In genomic region chr2:6523476-6523875, GRCh38 we compare ENCODE assay signal across 21 cellular contexts.
"Had no signal": no experiment of that assay in that cellular context is flagged by ENCODE, and none has a peak within 500 bp of the region (broad histone marks: within the 10 kb centered on the region; RNA-seq: fewer than 3 reads in every experiment).

No MANE protein-coding gene starts in this region.

- H3K27ac ChIP-seq: hepatocyte, suprapubic skin, thyroid gland, upper lobe of left lung, uterus had no signal

- H3K9me3 ChIP-seq: mucosa of descending colon, suprapubic skin, thyroid gland, upper lobe of left lung, uterus had no signal

- DNase-seq: dermis blood vessel endothelial cell; erythroblast; foreskin melanocyte; head of caudate nucleus; mammary epithelial cell; mucosa of descending colon; naive thymus-derived CD8-positive, alpha-beta T cell; posterior cingulate gyrus; right cardiac atrium; small intestine; stimulated activated CD4-positive, alpha-beta T cell treated with anti-CD3 and anti-CD28 coated beads, Interleukin-2, amount 100 ng/mL, for 48 hours; stimulated activated CD8-positive, alpha-beta memory T cell treated with anti-CD3 and anti-CD28 coated beads, Interleukin-4, amount 100 ng/mL, for 48 hours; stimulated activated naive CD8-positive, alpha-beta T cell treated with anti-CD3 and anti-CD28 coated beads, Interleukin-15, Interleukin-2, amounts not matched to agents 100 U/mL and 50 U/mL, for 24 hours; thyroid gland; upper lobe of left lung; uterus had no signal

- ATAC-seq: left lobe of liver; mucosa of descending colon; naive thymus-derived CD8-positive, alpha-beta T cell; right cardiac atrium; stimulated activated effector memory CD8-positive, alpha-beta T cell treated with anti-CD3 and anti-CD28 coated beads, Interleukin-12 subunit alpha, Interleukin-12 subunit beta, amount 100 ng/mL, for 72 hours; stimulated activated naive CD8-positive, alpha-beta T cell treated with anti-CD3 and anti-CD28 coated beads, Interleukin-15, Interleukin-2, amounts not matched to agents 100 U/mL and 50 U/mL, for 24 hours had no signal

- H3K27me3 ChIP-seq: hepatocyte, suprapubic skin, thyroid gland, upper lobe of left lung, uterus had no signal

- H3K36me3 ChIP-seq: suprapubic skin, thyroid gland, upper lobe of left lung, uterus had no signal

- H3K4me3 ChIP-seq: hepatocyte, mucosa of descending colon, suprapubic skin, thyroid gland, upper lobe of left lung, uterus had no signal

- FAIRE-seq: colon, small intestine had no signal
